12 cellular contexts compared by ENCODE assay signal in genomic region chr12:7972734-7973488, GRCh38. TPM values are rescaled to one million over a fixed set of nuclear protein-coding genes. Genes with fewer than 3 reads are reported as not detected.
DNase-seq lines count a peak whose midpoint lies in the region; ATAC-seq and TF ChIP-seq lines count a peak whose summit lies in the region.
"Had no signal": no experiment of that assay in that cellular context is flagged by ENCODE, and none has a peak within 500 bp of the region (broad histone marks: within the 10 kb centered on the region; RNA-seq: fewer than 3 reads in every experiment).

No MANE protein-coding gene starts in this region.

- peaks cover 14% of the 10 kb centered on the region for H3K4me1 ChIP-seq in Loucy (ENCODE audit: insufficient read depth, low read length, poor library complexity, severe bottlenecking)
- H3K4me1 ChIP-seq in effector memory CD4-positive, alpha-beta T cell (ENCODE audit: control insufficient read depth, insufficient read depth, low read length, poor library complexity, severe bottlenecking) = peaks cover 9% of the 10 kb centered on the region
- peaks cover 14% of the 10 kb centered on the region for H3K4me1 ChIP-seq in smooth muscle cell (ENCODE audit: low read depth)

- peak overlapping the region; percentile 93 for H3K27ac Mint-ChIP-seq in activated CD8-positive, alpha-beta memory T cell treated with anti-CD3 and anti-CD28 coated beads, Interleukin-2, amount 10 ng/mL, durations not matched to agents 7 days and 5 days

- peaks cover 10% of the 10 kb centered on the region for H3K36me3 Mint-ChIP-seq in activated CD8-positive, alpha-beta memory T cell treated with anti-CD3 and anti-CD28 coated beads, Interleukin-2, amount 10 ng/mL, durations not matched to agents 7 days and 5 days

- CTCF ChIA-PET in activated CD8-positive, alpha-beta memory T cell treated with anti-CD3 and anti-CD28 coated beads, Interleukin-2, amount 10 ng/mL, durations not matched to agents 7 days and 5 days (lab: Charles Lee) = interaction anchor here (0.9 to 2.8 kb wide), 6 partner anchors 8 to 40 kb away, joined by 3 to 18 read pairs (median 5); no protein-coding TSS in a partner anchor

- no peak for ATAC-seq in activated CD8-positive, alpha-beta memory T cell treated with anti-CD3 and anti-CD28 coated beads, Interleukin-2, amount 10 ng/mL, durations not matched to agents 7 days and 5 days
- no peak for ATAC-seq in HG03460 (IDR thresholded peaks at IDR 0.05; ENCODE audit: unreplicated experiment)
- ATAC-seq: left colon had no signal

- no peaks in the 10 kb centered on the region for H3K9me3 Mint-ChIP-seq in activated CD8-positive, alpha-beta memory T cell treated with anti-CD3 and anti-CD28 coated beads, Interleukin-2, amount 10 ng/mL, durations not matched to agents 7 days and 5 days (ENCODE audit: low read depth)

- H3K79me2 ChIP-seq in Loucy (ENCODE audit: insufficient read depth, low read length) (peaks cover 34% of the 10 kb centered on the region), smooth muscle cell (ENCODE audit: low read depth) (no peaks in the 10 kb centered on the region)

- no peaks in the 10 kb centered on the region for H3K27me3 ChIP-seq in Loucy (ENCODE audit: insufficient read depth, low read length, poor library complexity, severe bottlenecking)
- no peaks in the 10 kb centered on the region for H3K27me3 ChIP-seq in effector memory CD4-positive, alpha-beta T cell (replicated peaks; ENCODE audit: control insufficient read depth, insufficient read depth, low read length, poor library complexity, severe bottlenecking)
- H3K27me3 ChIP-seq in smooth muscle cell (ENCODE audit: low read depth) = no peaks in the 10 kb centered on the region
- H3K27me3 ChIP-seq: tibial artery had no signal

- H3K36me3 ChIP-seq in Loucy (ENCODE audit: insufficient read depth, low read length) (no peaks in the 10 kb centered on the region), smooth muscle cell (ENCODE audit: low read depth) (no peaks in the 10 kb centered on the region)
- H3K36me3 ChIP-seq in effector memory CD4-positive, alpha-beta T cell (ENCODE audit: control insufficient read depth, insufficient read depth, low read length) = no peaks in the 10 kb centered on the region
- H3K36me3 ChIP-seq: tibial artery had no signal

- TF ChIP-seq CTCF in Loucy (conservative IDR thresholded peaks at IDR 0.05; ENCODE audit: low read length) = no peak
- no peak for TF ChIP-seq CTCF in smooth muscle cell (IDR thresholded peaks at IDR 0.05; ENCODE audit: borderline replicate concordance, insufficient read depth, poor library complexity, severe bottlenecking)

- H3F3A ChIP-seq in Loucy (ENCODE audit: low read depth) (no peaks in the 10 kb centered on the region), smooth muscle cell (ENCODE audit: low read depth) (no peaks in the 10 kb centered on the region)

- H3K4me1 Mint-ChIP-seq in activated CD8-positive, alpha-beta memory T cell treated with anti-CD3 and anti-CD28 coated beads, Interleukin-2, amount 10 ng/mL, durations not matched to agents 7 days and 5 days = peaks cover 33% of the 10 kb centered on the region

- H2AFZ ChIP-seq in Loucy (ENCODE audit: low read length) (no peak overlapping the region), smooth muscle cell (ENCODE audit: low read depth) (no peak overlapping the region)

- H3K9ac ChIP-seq in Loucy (ENCODE audit: low read depth, low read length, poor library complexity, severe bottlenecking) = peak overlapping the region; percentile 39
- H3K9ac ChIP-seq in smooth muscle cell (ENCODE audit: low read depth) = no peak overlapping the region

- H3K9me2 ChIP-seq in Loucy (replicated peaks; ENCODE audit: low read depth, low read length) = no peaks in the 10 kb centered on the region

- DNase-seq in activated CD8-positive, alpha-beta memory T cell treated with anti-CD3 and anti-CD28 coated beads, Interleukin-2, amount 10 ng/mL, durations not matched to agents 7 days and 5 days = no peak
- DNase-seq in activated CD8-positive, alpha-beta memory T cell treated with anti-CD3 and anti-CD28 coated beads, Interleukin-2, amount 50 U/mL, for 4 hours = no peak
- no peak for DNase-seq in effector memory CD4-positive, alpha-beta T cell
- DNase-seq in smooth muscle cell (lab: John Stamatoyannopoulos, UW; ENCODE audit: unreplicated experiment) = no peak
- no peak for DNase-seq in LoVo (ENCODE audit: low spot score)
- no peak for DNase-seq in nucleus accumbens (lab: John Stamatoyannopoulos, UW)
- DNase-seq: activated gamma-delta T cell treated with Interleukin-2 at 50 U/mL for 16 hours, cerebellar nuclear complex, left colon, tibial artery had no signal

- H4K20me1 ChIP-seq in Loucy (ENCODE audit: insufficient read depth, low read length, poor library complexity, severe bottlenecking) = no peaks in the 10 kb centered on the region
- H4K20me1 ChIP-seq in smooth muscle cell (ENCODE audit: low read depth) = no peaks in the 10 kb centered on the region

- H3K27ac ChIP-seq in effector memory CD4-positive, alpha-beta T cell (ENCODE audit: insufficient read depth, low read length, poor library complexity, severe bottlenecking) = peak overlapping the region; percentile 32
- peak overlapping the region; percentile 57 for H3K27ac ChIP-seq in smooth muscle cell (ENCODE audit: low read depth)
- H3K27ac ChIP-seq: tibial artery had no signal

- no peaks in the 10 kb centered on the region for H3K9me3 ChIP-seq in Loucy (ENCODE audit: insufficient read depth, low read depth, low read length)
- no peaks in the 10 kb centered on the region for H3K9me3 ChIP-seq in effector memory CD4-positive, alpha-beta T cell (ENCODE audit: control insufficient read depth, low read length)
- H3K9me3 ChIP-seq in smooth muscle cell (replicated peaks; ENCODE audit: low read depth) = no peaks in the 10 kb centered on the region
- H3K9me3 ChIP-seq: tibial artery had no signal

- H3K4me2 ChIP-seq in Loucy (ENCODE audit: low read depth, low read length, poor library complexity, severe bottlenecking) = peak overlapping the region; percentile 62
- H3K4me2 ChIP-seq in smooth muscle cell = peak overlapping the region; percentile 59

- H3K4me3 Mint-ChIP-seq in activated CD8-positive, alpha-beta memory T cell treated with anti-CD3 and anti-CD28 coated beads, Interleukin-2, amount 10 ng/mL, durations not matched to agents 7 days and 5 days = peak overlapping the region; percentile 71

- 88% methylated on average over 19 of the region's 19 CpGs for WGBS in smooth muscle cell (ENCODE audit: low lambda C conversion rate)

- peak overlapping the region; percentile 63 for H3K4me3 ChIP-seq in Loucy (ENCODE audit: low read length, poor library complexity, severe bottlenecking)
- no peak overlapping the region for H3K4me3 ChIP-seq in effector memory CD4-positive, alpha-beta T cell (ENCODE audit: insufficient read depth, low read depth, low read length, poor library complexity, severe bottlenecking)
- no peak overlapping the region for H3K4me3 ChIP-seq in smooth muscle cell
- H3K4me3 ChIP-seq: tibial artery had no signal

- no peaks in the 10 kb centered on the region for H3K27me3 Mint-ChIP-seq in activated CD8-positive, alpha-beta memory T cell treated with anti-CD3 and anti-CD28 coated beads, Interleukin-2, amount 10 ng/mL, durations not matched to agents 7 days and 5 days

RNA-seq across cellular contexts. Expression of gene SLC2A3, which starts 36.9 kb away (rescaled TPM):
- 100 to 1,000 TPM; 193 to 290 TPM for total RNA-seq in activated CD8-positive, alpha-beta memory T cell treated with anti-CD3 and anti-CD28 coated beads, Interleukin-2, amount 10 ng/mL, durations not matched to agents 7 days and 5 days
- total RNA-seq in smooth muscle cell = 938 and 998 TPM in 2 replicates
- 211 and 466 TPM in 2 replicates for polyA plus RNA-seq in smooth muscle cell

RNA-seq across cellular contexts. Expression of gene FOXJ2, which starts 59.6 kb away (rescaled TPM):
- 10 to 100 TPM; 17.9 to 18.1 TPM for total RNA-seq in activated CD8-positive, alpha-beta memory T cell treated with anti-CD3 and anti-CD28 coated beads, Interleukin-2, amount 10 ng/mL, durations not matched to agents 7 days and 5 days
- total RNA-seq in smooth muscle cell = 13.2 and 19.0 TPM in 2 replicates
- 16.3 and 21.5 TPM in 2 replicates for polyA plus RNA-seq in smooth muscle cell
